Comparison of ENCODE assay signal across 8 cellular contexts in the genomic region with DNA sequence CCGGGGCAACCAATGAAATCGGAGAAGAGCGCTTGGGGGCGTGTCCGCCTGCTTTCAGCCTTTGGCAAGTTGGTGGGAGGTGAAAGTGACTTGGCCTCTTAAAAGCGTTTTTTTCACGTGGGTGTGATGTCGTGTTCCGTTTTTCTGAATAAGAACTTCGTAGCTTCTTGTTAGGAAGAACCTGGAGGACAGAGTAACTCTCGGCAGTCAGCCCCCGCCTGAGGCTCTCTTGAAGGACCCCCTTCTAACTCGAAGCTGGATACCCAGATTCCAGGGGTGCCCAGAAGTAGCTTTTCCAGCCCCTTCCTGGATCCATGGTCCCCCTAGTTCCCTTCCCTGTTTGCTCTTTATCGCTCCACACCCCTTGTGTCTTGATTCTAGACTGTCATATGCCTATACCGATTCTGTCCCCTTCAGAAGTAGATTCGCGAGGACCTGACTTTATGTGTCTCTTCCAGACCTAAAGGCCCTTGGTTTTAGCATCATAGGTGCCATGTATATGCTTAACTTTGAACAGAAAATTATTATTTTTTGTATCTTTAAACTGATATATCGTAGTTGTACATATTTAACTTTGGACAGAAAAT. TPM values are rescaled to one million over a fixed set of nuclear protein-coding genes. Genes with fewer than 3 reads are reported as not detected.
A peak's percentile ranks its signal among the peaks of the same experiment; 100 is the strongest.
DNase-seq lines count a peak whose midpoint lies in the region; ATAC-seq, FAIRE-seq and TF ChIP-seq lines count a peak whose summit lies in the region.

No MANE protein-coding gene starts in this region.

- no peaks in the 10 kb centered on the region for H3K9me3 ChIP-seq in esophagus muscularis mucosa

- 14% methylated on average over 18 of the region's 18 CpGs for WGBS in esophagus muscularis mucosa

- H3K27ac ChIP-seq in esophagus muscularis mucosa (replicated peaks in 1 of 4) = peak overlapping the region; percentile 89 to 97 (median 94)

- peaks cover 28 to 42% (median 35%) of the 10 kb centered on the region in 4 donors for H3K4me1 ChIP-seq in esophagus muscularis mucosa

- no peak for TF ChIP-seq CTCF in esophagus muscularis mucosa (IDR thresholded peaks at IDR 0.05)
- no peak for TF ChIP-seq CTCF in osteocyte (IDR thresholded peaks at IDR 0.05)

- H3K4me3 ChIP-seq in esophagus muscularis mucosa = peak overlapping the region; percentile 55 to 63 (median 58)

- no peak for FAIRE-seq in GM12891 (lab: Jason Lieb, UNC)

- no peak for ATAC-seq in GM19467 (IDR thresholded peaks at IDR 0.05; ENCODE audit: unreplicated experiment)

- peak overlapping the region; percentile 79 for H3K4me3 Mint-ChIP-seq in osteocyte (ENCODE audit: unreplicated experiment)

- H3K36me3 Mint-ChIP-seq in osteocyte (ENCODE audit: unreplicated experiment) = no peaks in the 10 kb centered on the region

- no peaks in the 10 kb centered on the region for H3K9me3 Mint-ChIP-seq in osteocyte (ENCODE audit: unreplicated experiment)

- H3K36me3 ChIP-seq in esophagus muscularis mucosa = no peaks in the 10 kb centered on the region

- intact Hi-C loops in esophagus muscularis mucosa (cut with DNase I) = loop anchor here (5.0 to 10.0 kb wide), 2 partner anchors 51 to 82 kb away; a partner anchor contains a TSS

- TF ChIP-seq POLR2A in GM12891 (IDR thresholded peaks at IDR 0.05; ENCODE audit: low read depth, low read length) = peak; percentile 82
- TF ChIP-seq POLR2A in Raji (IDR thresholded peaks at IDR 0.05; ENCODE audit: insufficient read depth, low read depth, low read length) = peak; percentile 63
- no peak for TF ChIP-seq POLR2A in esophagus muscularis mucosa (IDR thresholded peaks at IDR 0.05; ENCODE audit: low read depth)

- no peaks in the 10 kb centered on the region for H3K27me3 ChIP-seq in esophagus muscularis mucosa

- peak overlapping the region; percentile 94 for H3K27ac Mint-ChIP-seq in osteocyte (ENCODE audit: unreplicated experiment)

- no peaks in the 10 kb centered on the region for H3K27me3 Mint-ChIP-seq in osteocyte (ENCODE audit: unreplicated experiment)

- peaks cover 38% of the 10 kb centered on the region for H3K4me1 Mint-ChIP-seq in osteocyte (ENCODE audit: unreplicated experiment)

- DNase-seq in GM12891 (ENCODE audit: insufficient read length, low spot score) = no peak
- no peak for DNase-seq in esophagus muscularis mucosa (ENCODE audit: extremely low spot score)
- peak; percentile 70 for DNase-seq in osteocyte (ENCODE audit: extremely low spot score, unreplicated experiment)
- no peak for DNase-seq in effector CD8-positive, alpha-beta T cell (lab: John Stamatoyannopoulos, UW)
- no peak for DNase-seq in NCI-H2227 treated with DMSO at 0.1 percent for 48 hours (lab: John Stamatoyannopoulos, UW)
- no peak for DNase-seq in activated CD4-positive, CD25-positive, alpha-beta regulatory T cell (lab: John Stamatoyannopoulos, UW)

- TF ChIP-seq EP300 in esophagus muscularis mucosa (IDR thresholded peaks at IDR 0.05) = no peak

TF ChIP-seq in GM12891, 5 proteins besides CTCF, POLR2A, EP300 and RAD21:
- TF ChIP-seq SPI1 (IDR thresholded peaks at IDR 0.05; ENCODE audit: low read depth, low read length) = peak; percentile 69
- peak; percentile 26; the same call in 1 of the 2 replicates for TF ChIP-seq POU2F2 (IDR thresholded peaks at IDR 0.05; ENCODE audit: low read depth, low read length)
- no peak for TF ChIP-seq PAX5 (IDR thresholded peaks at IDR 0.05; ENCODE audit: insufficient read depth, low read length, severe bottlenecking)
- peak; percentile 75 for TF ChIP-seq POLR2AphosphoS5 (IDR thresholded peaks at IDR 0.05; ENCODE audit: low read depth, low read length)
- TF ChIP-seq TAF1 (IDR thresholded peaks at IDR 0.05; ENCODE audit: low read depth, low read length) = peak; percentile 61

RNA-seq across cellular contexts. Expression of a gene that starts 0.9 kb away (rescaled TPM):
- 17.7 TPM for polyA plus RNA-seq in GM12891 (2012; ENCODE audit: low read depth, missing spikeins)
- 10 to 100 TPM; 32.5 to 40.0 (median 33.3) TPM for total RNA-seq in esophagus muscularis mucosa
- total RNA-seq in osteocyte = 45.7 and 46.0 TPM in 2 replicates

RNA-seq across cellular contexts. Expression of a gene that starts 52.3 kb away (rescaled TPM):
- polyA plus RNA-seq in GM12891 (2012; ENCODE audit: low read depth, missing spikeins) = 26.1 TPM
- 10 to 100 TPM; 12.5 to 18.5 (median 16.1) TPM for total RNA-seq in esophagus muscularis mucosa
- total RNA-seq in osteocyte = 39.3 and 40.0 TPM in 2 replicates
